Comparison of ENCODE assay signal across 23 cellular contexts in genomic region chr14:85824526-85824925, GRCh38.
A peak's percentile ranks its signal among the peaks of the same experiment; 100 is the strongest.
DNase-seq lines count a peak whose midpoint lies in the region; ATAC-seq lines count a peak whose summit lies in the region.
"Had no signal": no experiment of that assay in that cellular context is flagged by ENCODE, and none has a peak within 500 bp of the region (broad histone marks: within the 10 kb centered on the region; RNA-seq: fewer than 3 reads in every experiment).

No MANE protein-coding gene starts in this region.

- H3K23ac ChIP-seq in neuronal stem cell (ENCODE audit: low read depth, low read length, poor library complexity), result no peak overlapping the region

- peaks cover 0 to 4% of the 10 kb centered on the region in 2 donors for H3K4me1 ChIP-seq in neuronal stem cell (ENCODE audit: control insufficient read depth in 2 of 2, insufficient read depth in 1 of 2, low read depth in 1 of 2, low read length in 2 of 2)
- H3K4me1 ChIP-seq: SJSA1, suprapubic skin had no signal

- no peaks in the 10 kb centered on the region for H3K27me3 ChIP-seq in neuronal stem cell (ENCODE audit: control insufficient read depth in 3 of 3, insufficient read depth in 3 of 3, low read depth in 1 of 3, low read length in 3 of 3)
- H3K27me3 ChIP-seq: brain microvascular endothelial cell, SJSA1, suprapubic skin had no signal

- H2BK120ac ChIP-seq in neuronal stem cell (ENCODE audit: low read depth, low read length), result no peak overlapping the region

- no peaks in the 10 kb centered on the region for H3K36me3 ChIP-seq in neuronal stem cell (replicated peaks in 1 of 2; ENCODE audit: control insufficient read depth in 2 of 2, insufficient read depth in 2 of 2, low read length in 2 of 2)
- H3K36me3 ChIP-seq: brain microvascular endothelial cell, SJSA1, suprapubic skin had no signal

- no CpG with 5 or more reads among the region's 1 CpG for whole genome bisulfite sequencing in neuronal stem cell (ENCODE audit: extremely low coverage in 2 of 2, insufficient read length in 2 of 2, insufficient replicate concordance in 1 of 2), 2 donors

- DNase-seq in NCI-H1092 (lab: John Stamatoyannopoulos, UW) (peak; percentile 59), NCI-H2081 (lab: John Stamatoyannopoulos, UW) (peak; percentile 38 to 77), NCI-H69 (lab: John Stamatoyannopoulos, UW) (peak; percentile 97), neuronal stem cell (ENCODE audit: low spot score) (peak; percentile 6), SIG-M5 treated with dmso at 0.1 percent for 504 hours (lab: John Stamatoyannopoulos, UW; ENCODE audit: unreplicated experiment) (no peak)
- no peak for DNase-seq in activated CD4-positive, alpha-beta T cell treated with anti-CD3 and anti-CD28 coated beads for 48 hours
- DNase-seq: activated B cell treated with CpG ODN at 0.5 μM for 24 hours; activated CD4-positive, alpha-beta T cell treated with anti-CD3 and anti-CD28 coated beads, Interleukin-2, amount 50 U/mL, for 48 hours; activated naive CD4-positive, alpha-beta T cell treated with anti-CD3 and anti-CD28 coated beads, Interleukin-2, amount 10 ng/mL, durations not matched to agents 7 days and 5 days; amniotic stem cell; brain microvascular endothelial cell; hypothalamus; IMR-90; NCI-H226; posterior cingulate gyrus; stimulated activated naive CD4-positive, alpha-beta T cell; T-helper 1 cell had no signal

- H3K4me3 ChIP-seq in neuronal stem cell (ENCODE audit: low read length in 2 of 2), result no peak overlapping the region
- H3K4me3 ChIP-seq: SJSA1, suprapubic skin had no signal

- no peak overlapping the region for H2BK15ac ChIP-seq in neuronal stem cell (ENCODE audit: low read length)

- H3K9me3 ChIP-seq in neuronal stem cell (replicated peaks in 1 of 2; ENCODE audit: control insufficient read depth in 2 of 2, insufficient read depth in 1 of 2, low read depth in 1 of 2, low read length in 2 of 2), result no peaks in the 10 kb centered on the region
- H3K9me3 ChIP-seq: SJSA1, suprapubic skin had no signal

- H2BK12ac ChIP-seq in neuronal stem cell (ENCODE audit: low read length), result no peak overlapping the region

- H3K4ac ChIP-seq in neuronal stem cell (ENCODE audit: low read length), result no peak overlapping the region

- H4K8ac ChIP-seq in neuronal stem cell (ENCODE audit: low read depth, low read length), result no peak overlapping the region

- no peak overlapping the region for H2AFZ ChIP-seq in neuronal stem cell (ENCODE audit: low read length)

- H3K4me2 ChIP-seq in neuronal stem cell (ENCODE audit: insufficient read depth, low read length, poor library complexity, severe bottlenecking), result no peak overlapping the region

- H3K79me1 ChIP-seq in neuronal stem cell (ENCODE audit: low read depth, low read length), result no peaks in the 10 kb centered on the region

- no peak for ATAC-seq in HG02981 (IDR thresholded peaks at IDR 0.05; ENCODE audit: unreplicated experiment)
- ATAC-seq: left lobe of liver, sciatic nerve had no signal

- H2AK5ac ChIP-seq in neuronal stem cell (ENCODE audit: low read depth, low read length), result no peak overlapping the region

- H2BK5ac ChIP-seq in neuronal stem cell (ENCODE audit: low read length), result no peak overlapping the region

- H3K18ac ChIP-seq in neuronal stem cell (ENCODE audit: low read length), result no peak overlapping the region

- no peak overlapping the region for H3K14ac ChIP-seq in neuronal stem cell (ENCODE audit: low read length)

- H3K27ac ChIP-seq in neuronal stem cell (replicated peaks; ENCODE audit: low read length), result no peak overlapping the region
- H3K27ac ChIP-seq: brain microvascular endothelial cell, C4-2B, SJSA1, suprapubic skin had no signal

- H4K91ac ChIP-seq in neuronal stem cell (ENCODE audit: low read depth, low read length, poor library complexity), result no peak overlapping the region

- H3K9ac ChIP-seq in neuronal stem cell (ENCODE audit: low read depth, low read length, poor library complexity), result no peak overlapping the region

Comparison
In these comparisons a context has a peak if more than half of its experiments do, and no peak if none do; other contexts are left out.
1. DNase-seq: peak in NCI-H1092 (single experiment), NCI-H2081 (2 of 2), NCI-H69 (single experiment) and neuronal stem cell (single experiment); none in SIG-M5 treated with dmso at 0.1 percent for 504 hours (single experiment) and activated CD4-positive, alpha-beta T cell treated with anti-CD3 and anti-CD28 coated beads for 48 hours (single experiment).